ENCODE assay signal across 1 cellular context in the genomic region with DNA sequence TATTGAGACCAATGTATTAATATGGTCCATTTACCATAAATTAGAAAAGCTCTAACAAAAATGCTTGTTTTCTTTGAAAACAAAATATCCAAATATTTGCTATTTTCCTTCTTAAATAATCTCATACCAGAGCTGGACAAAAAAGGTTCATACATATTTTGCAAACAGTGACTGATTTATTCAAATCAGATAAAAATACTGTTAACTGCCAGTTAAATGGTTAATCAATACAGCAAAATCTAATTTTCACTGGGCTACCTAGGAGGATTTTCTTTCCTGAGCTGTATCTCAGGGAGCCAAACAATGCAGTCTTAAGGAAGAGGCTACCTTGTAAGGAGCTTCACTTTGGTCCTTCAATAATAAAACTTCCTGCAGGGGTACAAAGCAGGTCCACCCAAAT.
TF ChIP-seq lines count a peak whose summit lies in the region.

No MANE protein-coding gene starts in this region.

TF ChIP-seq in H1, 55 proteins besides CTCF, POLR2A, EP300 and RAD21:
- no peak for TF ChIP-seq KDM5A (IDR thresholded peaks at IDR 0.05; ENCODE audit: low read length)
- TF ChIP-seq TAF1 (IDR thresholded peaks at IDR 0.05; ENCODE audit: low read depth, low read length), result no peak
- TF ChIP-seq KDM1A (IDR thresholded peaks at IDR 0.05; ENCODE audit: borderline replicate concordance, low read length), result no peak
- TF ChIP-seq BRCA1 (IDR thresholded peaks at IDR 0.05; ENCODE audit: low read depth, low read length), result no peak
- TF ChIP-seq NRF1 (IDR thresholded peaks at IDR 0.05; ENCODE audit: low read depth, low read length), result no peak
- no peak for TF ChIP-seq SP2 (IDR thresholded peaks at IDR 0.05; ENCODE audit: low read length)
- no peak for TF ChIP-seq ASH2L (IDR thresholded peaks at IDR 0.05; ENCODE audit: low read length)
- no peak for TF ChIP-seq SRF (IDR thresholded peaks at IDR 0.05; ENCODE audit: low read depth, low read length)
- no peak for TF ChIP-seq JUN (IDR thresholded peaks at IDR 0.05; ENCODE audit: low read depth, low read length)
- TF ChIP-seq ZNF274 (IDR thresholded peaks at IDR 0.05; ENCODE audit: borderline replicate concordance, extremely low read depth, low read length), result no peak
- no peak for TF ChIP-seq SIX5 (IDR thresholded peaks at IDR 0.05; ENCODE audit: low read depth, low read length)
- no peak for TF ChIP-seq POU5F1 (IDR thresholded peaks at IDR 0.05; ENCODE audit: low read depth, low read length)
